8 cellular contexts compared by ENCODE assay signal in genomic region chr3:55180936-55181535, GRCh38.
A peak's percentile ranks its signal among the peaks of the same experiment; 100 is the strongest.
DNase-seq lines count a peak whose midpoint lies in the region; ATAC-seq and TF ChIP-seq lines count a peak whose summit lies in the region.

No MANE protein-coding gene starts in this region.

- DNase-seq in Calu3: peak; percentile 34
- DNase-seq in HFFc6: peak; percentile 48
- DNase-seq in foreskin fibroblast: peak; percentile 40 to 77
- peak; percentile 9 for DNase-seq in stimulated activated naive CD8-positive, alpha-beta T cell treated with anti-CD3 and anti-CD28 coated beads, Interleukin-15, Interleukin-2, amounts not matched to agents 100 U/mL and 50 U/mL, for 24 hours
- no peak for DNase-seq in DMS79 treated with DMSO at 0.1 percent for 48 hours (lab: John Stamatoyannopoulos, UW)

- ATAC-seq in SK-N-SH treated with all-trans-retinoic acid at 6 μM for 48 hours (peak; percentile 53), GM21360 (IDR thresholded peaks at IDR 0.05; ENCODE audit: unreplicated experiment) (no peak), HG03175 (IDR thresholded peaks at IDR 0.05; ENCODE audit: unreplicated experiment) (no peak)
- ATAC-seq in stimulated activated naive CD8-positive, alpha-beta T cell treated with anti-CD3 and anti-CD28 coated beads, Interleukin-15, Interleukin-2, amounts not matched to agents 100 U/mL and 50 U/mL, for 24 hours: no peak

- BruUV-seq in Calu3 (replicated peaks; lab: Mats Ljungman, UMichigan): no TSS peak

- H3K4me1 Mint-ChIP-seq in Calu3 (ENCODE audit: low read depth, unreplicated experiment) (no peaks in the 10 kb centered on the region), HFFc6 (ENCODE audit: low read depth) (peaks cover 78% of the 10 kb centered on the region)

- intact Hi-C loops in Calu3 (cut with micrococcal nuclease; ENCODE audit: unreplicated experiment): loop anchor here (5.0 kb wide), 3 partner anchors 309 to 1244 kb away; no protein-coding TSS in a partner anchor

- H3K27me3 Mint-ChIP-seq in Calu3 (ENCODE audit: unreplicated experiment) (no peaks in the 10 kb centered on the region), HFFc6 (ENCODE audit: insufficient read depth) (no peaks in the 10 kb centered on the region)

- H3K9me3 Mint-ChIP-seq in Calu3 (ENCODE audit: low read depth, unreplicated experiment) (peaks cover 3% of the 10 kb centered on the region), HFFc6 (no peaks in the 10 kb centered on the region)

- H3K36me3 Mint-ChIP-seq in Calu3 (ENCODE audit: insufficient read depth, unreplicated experiment) (no peaks in the 10 kb centered on the region), HFFc6 (ENCODE audit: low read depth) (no peaks in the 10 kb centered on the region)

- TF ChIP-seq CTCF in Calu3 (IDR thresholded peaks at IDR 0.05; ENCODE audit: unreplicated experiment) (no peak), HFFc6 (IDR thresholded peaks at IDR 0.05) (peak; percentile 95), foreskin fibroblast (IDR thresholded peaks at IDR 0.05; ENCODE audit: low read depth, low read length) (peak; percentile 63)

- H3K27ac Mint-ChIP-seq in Calu3 (ENCODE audit: unreplicated experiment): no peak overlapping the region
- no peak overlapping the region for H3K27ac Mint-ChIP-seq in HFFc6

- CTCF ChIA-PET in Calu3 (lab: Charles Lee): no interaction called here

- H3K4me3 Mint-ChIP-seq in Calu3 (ENCODE audit: low read depth, unreplicated experiment): no peak overlapping the region
- no peak overlapping the region for H3K4me3 Mint-ChIP-seq in HFFc6

- no peak overlapping the region for H3K4me3 ChIP-seq in foreskin fibroblast (ENCODE audit: low read depth in 1 of 2, low read length in 2 of 2)

TF ChIP-seq in SK-N-SH treated with all-trans-retinoic acid at 6 μM for 48 hours, 23 proteins besides CTCF, POLR2A, EP300 and RAD21:
- TF ChIP-seq SNAI2 (CRISPR knock-in tag; IDR thresholded peaks at IDR 0.05): no peak
- TF ChIP-seq TCF4 (CRISPR knock-in tag; IDR thresholded peaks at IDR 0.05; ENCODE audit: borderline replicate concordance): no peak
- TF ChIP-seq TOX (CRISPR knock-in tag; IDR thresholded peaks at IDR 0.05; ENCODE audit: borderline replicate concordance): no peak
- no peak for TF ChIP-seq ZNF565 (CRISPR knock-in tag; conservative IDR thresholded peaks at IDR 0.05; ENCODE audit: low read depth)
- TF ChIP-seq BACH2 (CRISPR knock-in tag; IDR thresholded peaks at IDR 0.05; ENCODE audit: borderline replicate concordance): no peak
- TF ChIP-seq, protein P1, sequence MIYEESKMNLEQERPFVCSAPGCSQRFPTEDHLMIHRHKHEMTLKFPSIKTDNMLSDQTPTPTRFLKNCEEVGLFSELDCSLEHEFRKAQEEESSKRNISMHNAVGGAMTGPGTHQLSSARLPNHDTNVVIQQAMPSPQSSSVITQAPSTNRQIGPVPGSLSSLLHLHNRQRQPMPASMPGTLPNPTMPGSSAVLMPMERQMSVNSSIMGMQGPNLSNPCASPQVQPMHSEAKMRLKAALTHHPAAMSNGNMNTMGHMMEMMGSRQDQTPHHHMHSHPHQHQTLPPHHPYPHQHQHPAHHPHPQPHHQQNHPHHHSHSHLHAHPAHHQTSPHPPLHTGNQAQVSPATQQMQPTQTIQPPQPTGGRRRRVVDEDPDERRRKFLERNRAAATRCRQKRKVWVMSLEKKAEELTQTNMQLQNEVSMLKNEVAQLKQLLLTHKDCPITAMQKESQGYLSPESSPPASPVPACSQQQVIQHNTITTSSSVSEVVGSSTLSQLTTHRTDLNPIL (CRISPR knock-in tag; IDR thresholded peaks at IDR 0.05; ENCODE audit: low read depth): no peak
- TF ChIP-seq PATZ1 (CRISPR knock-in tag; IDR thresholded peaks at IDR 0.05; ENCODE audit: borderline replicate concordance): no peak
